ENCODE assay signal across 20 cellular contexts in genomic region chr1:165327538-165327937, GRCh38. TPM values are rescaled to one million over a fixed set of nuclear protein-coding genes. Genes with fewer than 3 reads are reported as not detected.
A peak's percentile ranks its signal among the peaks of the same experiment; 100 is the strongest.
DNase-seq lines count a peak whose midpoint lies in the region; ATAC-seq and TF ChIP-seq lines count a peak whose summit lies in the region.
"Had no signal": no experiment of that assay in that cellular context is flagged by ENCODE, and none has a peak within 500 bp of the region (broad histone marks: within the 10 kb centered on the region; RNA-seq: fewer than 3 reads in every experiment).

No MANE protein-coding gene starts in this region.

- no peak overlapping the region for H3K4me3 Mint-ChIP-seq in activated CD4-positive, alpha-beta T cell treated with anti-CD3 and anti-CD28 coated beads for 36 hours
- H3K4me3 Mint-ChIP-seq: CD4-positive, alpha-beta T cell; H9; IgD-negative memory B cell had no signal

- H3K27ac ChIP-seq in WERI-Rb-1 (peak overlapping the region; percentile 85), esophagus muscularis mucosa (replicated peaks in 1 of 4) (no peak overlapping the region)
- H3K27ac ChIP-seq: C4-2B had no signal

- no peak for TF ChIP-seq CTCF in WERI-Rb-1 (IDR thresholded peaks at IDR 0.05; ENCODE audit: low read depth, low read length)
- no peak for TF ChIP-seq CTCF in esophagus muscularis mucosa (IDR thresholded peaks at IDR 0.05)

- CTCF ChIA-PET in activated CD4-positive, alpha-beta T cell treated with anti-CD3 and anti-CD28 coated beads for 36 hours (lab: Charles Lee) = no interaction called here

- H3K27ac Mint-ChIP-seq in activated CD4-positive, alpha-beta T cell treated with anti-CD3 and anti-CD28 coated beads for 36 hours = no peak overlapping the region
- H3K27ac Mint-ChIP-seq: CD4-positive, alpha-beta T cell; H9 had no signal

- no peak for ATAC-seq in activated CD4-positive, alpha-beta T cell treated with anti-CD3 and anti-CD28 coated beads for 36 hours
- ATAC-seq in GM21529 (IDR thresholded peaks at IDR 0.05; ENCODE audit: unreplicated experiment) (no peak), HG02571 (IDR thresholded peaks at IDR 0.05; ENCODE audit: unreplicated experiment) (no peak)
- ATAC-seq: GM12878, HepG2 had no signal

- no peak for TF ChIP-seq EP300 in esophagus muscularis mucosa (IDR thresholded peaks at IDR 0.05)

- WGBS in esophagus muscularis mucosa = 94% methylated on average over 2 of the region's 2 CpGs

- peaks cover 28% of the 10 kb centered on the region for H3K27me3 Mint-ChIP-seq in activated CD4-positive, alpha-beta T cell treated with anti-CD3 and anti-CD28 coated beads for 36 hours

- H3K9me3 Mint-ChIP-seq in activated CD4-positive, alpha-beta T cell treated with anti-CD3 and anti-CD28 coated beads for 36 hours (ENCODE audit: low read depth) = no peaks in the 10 kb centered on the region
- H3K9me3 Mint-ChIP-seq: CD4-positive, alpha-beta T cell; H9 had no signal

- H3K27me3 ChIP-seq in WERI-Rb-1 (ENCODE audit: insufficient read depth, low read depth, severe bottlenecking) (no peaks in the 10 kb centered on the region), esophagus muscularis mucosa (peaks cover 0 to 30% (median 0%) of the 10 kb centered on the region in 4 donors)

- H3K4me3 ChIP-seq in WERI-Rb-1 (ENCODE audit: low read depth, low read length) (peak overlapping the region; percentile 13), esophagus muscularis mucosa (no peak overlapping the region)
- H3K4me3 ChIP-seq: GM12878 had no signal

- H3K9me3 ChIP-seq in WERI-Rb-1 (ENCODE audit: severe bottlenecking) (no peaks in the 10 kb centered on the region), esophagus muscularis mucosa (no peaks in the 10 kb centered on the region)
- H3K9me3 ChIP-seq: Caco-2 had no signal

- DNase-seq in NCI-H69 (lab: John Stamatoyannopoulos, UW) = peak; percentile 39
- DNase-seq in NCI-H82 (lab: John Stamatoyannopoulos, UW) = peak; percentile 74
- peak; percentile 39 for DNase-seq in WERI-Rb-1
- DNase-seq in esophagus muscularis mucosa (ENCODE audit: extremely low spot score) = peak; percentile 53
- DNase-seq in activated CD4-positive, alpha-beta T cell treated with anti-CD3 and anti-CD28 coated beads for 36 hours = no peak
- DNase-seq in cerebellar nuclear complex (lab: John Stamatoyannopoulos, UW) = no peak
- DNase-seq: ACHN; Caco-2; CD4-positive, alpha-beta T cell; DMS79 treated with DMSO at 0.1 percent for 48 hours; GF-D8; GOT3; H9; KBM-7 had no signal

- H3K4me1 Mint-ChIP-seq in activated CD4-positive, alpha-beta T cell treated with anti-CD3 and anti-CD28 coated beads for 36 hours = no peaks in the 10 kb centered on the region
- H3K4me1 Mint-ChIP-seq: IgD-negative memory B cell had no signal

- intact Hi-C loops in esophagus muscularis mucosa (cut with DNase I) = no loop called here
- intact Hi-C loops in activated CD4-positive, alpha-beta T cell treated with anti-CD3 and anti-CD28 coated beads for 36 hours (cut with DNase I, micrococcal nuclease) = no loop called here

- TF ChIP-seq POLR2A in esophagus muscularis mucosa (IDR thresholded peaks at IDR 0.05; ENCODE audit: low read depth) = no peak

- POLR2A ChIA-PET in activated CD4-positive, alpha-beta T cell treated with anti-CD3 and anti-CD28 coated beads for 36 hours (lab: Charles Lee) = no interaction called here

- H3K36me3 ChIP-seq in WERI-Rb-1 (no peaks in the 10 kb centered on the region), esophagus muscularis mucosa (no peaks in the 10 kb centered on the region)

- no peaks in the 10 kb centered on the region for H3K36me3 Mint-ChIP-seq in activated CD4-positive, alpha-beta T cell treated with anti-CD3 and anti-CD28 coated beads for 36 hours (ENCODE audit: low read depth)
- H3K36me3 Mint-ChIP-seq: IgD-negative memory B cell had no signal

- H3K4me1 ChIP-seq in esophagus muscularis mucosa = no peaks in the 10 kb centered on the region

RNA-seq across cellular contexts. Expression of gene LMX1A, which starts 29.0 kb away (rescaled TPM):
- total RNA-seq in esophagus muscularis mucosa = under 1 TPM in 3 of 4 donors, not detected in 1; 0.32 to 0.98 (median 0.33) TPM
- total RNA-seq in activated CD4-positive, alpha-beta T cell treated with anti-CD3 and anti-CD28 coated beads for 36 hours = not detected
- total RNA-seq: Caco-2; CD4-positive, alpha-beta T cell; GM12878; H9 had no signal

Comparison
In these comparisons a context has a peak if more than half of its experiments do, and no peak if none do; other contexts are left out.
1. DNase-seq: peak in NCI-H69 (single experiment), NCI-H82 (single experiment), WERI-Rb-1 (single experiment) and esophagus muscularis mucosa (single experiment); none in activated CD4-positive, alpha-beta T cell treated with anti-CD3 and anti-CD28 coated beads for 36 hours (single experiment) and cerebellar nuclear complex (0 of 2).